22 cellular contexts compared by ENCODE assay signal in genomic region chr2:45466045-45466444, GRCh38.
DNase-seq lines count a peak whose midpoint lies in the region; ATAC-seq and TF ChIP-seq lines count a peak whose summit lies in the region.
"Had no signal": no experiment of that assay in that cellular context is flagged by ENCODE, and none has a peak within 500 bp of the region (broad histone marks: within the 10 kb centered on the region; RNA-seq: fewer than 3 reads in every experiment).

No MANE protein-coding gene starts in this region.

- DNase-seq in DMS153 (lab: John Stamatoyannopoulos, UW) = peak; percentile 62
- DNase-seq in OCI-M1 (lab: John Stamatoyannopoulos, UW) = peak; percentile 37
- DNase-seq in NCI-H2107 (lab: John Stamatoyannopoulos, UW) = no peak
- no peak for DNase-seq in putamen (ENCODE audit: low spot score)
- DNase-seq in WERI-Rb-1 = no peak
- DNase-seq: activated CD4-positive, CD25-positive, alpha-beta regulatory T cell treated with anti-CD3 and anti-CD28 coated beads, Interleukin-2, amount 50 U/mL, for 72 hours; activated CD8-positive, alpha-beta memory T cell treated with anti-CD3 and anti-CD28 coated beads for 24 hours; CD4-positive, CD25-positive, alpha-beta regulatory T cell; DND-41; head of caudate nucleus; naive B cell; NCI-H1436; NCI-H446 treated with DMSO at 0.1 percent for 48 hours; right cardiac atrium; stimulated activated CD4-positive, alpha-beta T cell treated with anti-CD3 and anti-CD28 coated beads, Interleukin-15, amount 100 ng/mL, for 24 hours; T-helper 2 cell had no signal

- no peak for ATAC-seq in HG02870 (IDR thresholded peaks at IDR 0.05; ENCODE audit: unreplicated experiment)
- ATAC-seq: activated naive CD4-positive, alpha-beta T cell treated with anti-CD3 and anti-CD28 coated beads, Interleukin-2, amount 50 U/mL, for 72 hours; right cardiac atrium had no signal

- H3K27ac ChIP-seq in HUES48 (ENCODE audit: low read depth, low read length) = peak overlapping the region; percentile 40
- H3K27ac ChIP-seq in iPS-20b (ENCODE audit: low read length) = peak overlapping the region; percentile 44
- H3K27ac ChIP-seq in WERI-Rb-1 = no peak overlapping the region
- H3K27ac ChIP-seq: coronary artery, SJSA1 had no signal

- H3K27me3 ChIP-seq in HUES48 (ENCODE audit: control insufficient read depth, insufficient read depth, low read length) (no peaks in the 10 kb centered on the region), iPS-20b (ENCODE audit: insufficient read depth, low read length) (no peaks in the 10 kb centered on the region), WERI-Rb-1 (ENCODE audit: insufficient read depth, low read depth, severe bottlenecking) (no peaks in the 10 kb centered on the region)
- H3K27me3 ChIP-seq: SJSA1 had no signal

- H3K36me3 ChIP-seq in HUES48 (ENCODE audit: control insufficient read depth, insufficient read depth, low read length) (no peaks in the 10 kb centered on the region), iPS-20b (ENCODE audit: insufficient read depth, low read depth, low read length) (no peaks in the 10 kb centered on the region), WERI-Rb-1 (no peaks in the 10 kb centered on the region)
- H3K36me3 ChIP-seq: SJSA1 had no signal

- no peaks in the 10 kb centered on the region for H3K9me3 ChIP-seq in HUES48 (ENCODE audit: control insufficient read depth, insufficient read depth, low read length)
- no peaks in the 10 kb centered on the region for H3K9me3 ChIP-seq in iPS-20b (ENCODE audit: insufficient read depth, low read depth, low read length)
- H3K9me3 ChIP-seq in WERI-Rb-1 (ENCODE audit: severe bottlenecking) = no peaks in the 10 kb centered on the region
- H3K9me3 ChIP-seq: SJSA1 had no signal

- H3K4me1 ChIP-seq in HUES48 (ENCODE audit: control insufficient read depth, insufficient read depth, low read length) = peaks cover 58% of the 10 kb centered on the region
- H3K4me1 ChIP-seq in iPS-20b (ENCODE audit: insufficient read depth, low read length) = peaks cover 59% of the 10 kb centered on the region
- H3K4me1 ChIP-seq: SJSA1 had no signal

- TF ChIP-seq CTCF in WERI-Rb-1 (IDR thresholded peaks at IDR 0.05; ENCODE audit: low read depth, low read length) = no peak

- H3K9ac ChIP-seq in HUES48 (ENCODE audit: low read depth, low read length) (no peak overlapping the region), iPS-20b (ENCODE audit: low read depth, low read length) (no peak overlapping the region)

- 0 out of 2 replicates have a peak overlapping the region, but pooled peaks have one; percentile 15 for H3K4me3 ChIP-seq in HUES48 (ENCODE audit: low read depth, low read length)
- peak overlapping the region; percentile 3; the same call in 1 of the 2 replicates for H3K4me3 ChIP-seq in iPS-20b (ENCODE audit: low read length)
- H3K4me3 ChIP-seq in WERI-Rb-1 (ENCODE audit: low read depth, low read length) = no peak overlapping the region
- H3K4me3 ChIP-seq: coronary artery, SJSA1 had no signal

Comparison
In these comparisons a context has a peak if more than half of its experiments do, and no peak if none do; other contexts are left out.
1. DNase-seq: peak in DMS153 (single experiment) and OCI-M1 (single experiment); none in NCI-H2107 (single experiment), putamen (single experiment) and WERI-Rb-1 (single experiment).